In genomic region chr14:35808658-35809563, GRCh38 we compare ENCODE assay signal across 8 cellular contexts. TPM values are rescaled to one million over a fixed set of nuclear protein-coding genes. Genes with fewer than 3 reads are reported as not detected.
DNase-seq lines count a peak whose midpoint lies in the region; ATAC-seq and TF ChIP-seq lines count a peak whose summit lies in the region.
"Not testable (repeated sequence)": the region's sequence is repeated elsewhere in the genome, so short reads cannot be mapped to it uniquely, and the experiment has no call there.

RALGAPA1 (minus strand) TSS chr14:35809295; CDS start chr14:35808835, 460 bp downstream.

- not testable (repeated sequence) for H3K79me1 ChIP-seq in mesenchymal stem cell (replicated peaks; ENCODE audit: low read length, poor library complexity, severe bottlenecking)

- not testable (repeated sequence) for H3K4ac ChIP-seq in mesenchymal stem cell (ENCODE audit: low read depth in 1 of 2, low read length in 2 of 2)

- CTCF ChIA-PET in Calu3 (lab: Charles Lee) = interaction anchor here (0.6 to 0.7 kb wide), 3 partner anchors 9 to 1076 kb away, joined by 3 to 5 read pairs (median 3); no protein-coding TSS in a partner anchor
- CTCF ChIA-PET in activated CD8-positive, alpha-beta memory T cell treated with anti-CD3 and anti-CD28 coated beads, Interleukin-2, amount 10 ng/mL, durations not matched to agents 7 days and 5 days (lab: Charles Lee) = interaction anchor here (0.7 to 1.4 kb wide), 5 partner anchors 9 to 110 kb away, joined by 3 to 5 read pairs (median 3); no protein-coding TSS in a partner anchor

- peak within 1 kb of the TSS; percentile 64 for H4K8ac ChIP-seq in mesenchymal stem cell (ENCODE audit: low read length)

- peak within 1 kb of the TSS; percentile 97 for H3K4me3 ChIP-seq in endocrine pancreas (ENCODE audit: control insufficient read depth, insufficient read depth, low read length)
- H3K4me3 ChIP-seq in mesenchymal stem cell (ENCODE audit: insufficient read depth in 1 of 2, low read depth in 1 of 2, low read length in 2 of 2) = peak within 1 kb of the TSS; percentile 70 to 95

- peak within 1 kb of the TSS; percentile 84 for H3K4me2 ChIP-seq in mesenchymal stem cell (ENCODE audit: low read length, poor library complexity, severe bottlenecking)

- H3K36me3 Mint-ChIP-seq in Calu3 (ENCODE audit: insufficient read depth, unreplicated experiment) = peaks cover 23% of the 10 kb centered on the region
- H3K36me3 Mint-ChIP-seq in activated CD8-positive, alpha-beta memory T cell treated with anti-CD3 and anti-CD28 coated beads, Interleukin-2, amount 10 ng/mL, durations not matched to agents 7 days and 5 days = not testable (repeated sequence)

- H3K27me3 ChIP-seq in endocrine pancreas (ENCODE audit: control insufficient read depth, insufficient read depth, low read length); mesenchymal stem cell (ENCODE audit: control insufficient read depth in 1 of 2, insufficient read depth in 1 of 2, low read length in 2 of 2): not testable (repeated sequence)

- H3K4me1 Mint-ChIP-seq in Calu3 (ENCODE audit: low read depth, unreplicated experiment) = not testable (repeated sequence)
- peaks cover 25% of the 10 kb centered on the region for H3K4me1 Mint-ChIP-seq in activated CD8-positive, alpha-beta memory T cell treated with anti-CD3 and anti-CD28 coated beads, Interleukin-2, amount 10 ng/mL, durations not matched to agents 7 days and 5 days

- H3K4me3 Mint-ChIP-seq in Calu3 (ENCODE audit: low read depth, unreplicated experiment) = peak within 1 kb of the TSS; percentile 86
- peak within 1 kb of the TSS; percentile 95 for H3K4me3 Mint-ChIP-seq in activated CD8-positive, alpha-beta memory T cell treated with anti-CD3 and anti-CD28 coated beads, Interleukin-2, amount 10 ng/mL, durations not matched to agents 7 days and 5 days

- peak within 1 kb of the TSS; percentile 69 for H2BK15ac ChIP-seq in mesenchymal stem cell (ENCODE audit: low read depth, poor library complexity, severe bottlenecking)

- H3K27ac Mint-ChIP-seq in Calu3 (ENCODE audit: unreplicated experiment) = peak within 1 kb of the TSS; percentile 91
- peak within 1 kb of the TSS; percentile 93 for H3K27ac Mint-ChIP-seq in activated CD8-positive, alpha-beta memory T cell treated with anti-CD3 and anti-CD28 coated beads, Interleukin-2, amount 10 ng/mL, durations not matched to agents 7 days and 5 days

- H2BK12ac ChIP-seq in mesenchymal stem cell (ENCODE audit: low read length in 2 of 2) = not testable (repeated sequence)

- H2BK5ac ChIP-seq in mesenchymal stem cell (ENCODE audit: low read depth, low read length, poor library complexity, severe bottlenecking) = not testable (repeated sequence)

- H3K36me3 ChIP-seq in endocrine pancreas (ENCODE audit: control insufficient read depth, insufficient read depth, low read length); mesenchymal stem cell (ENCODE audit: control insufficient read depth in 1 of 2, insufficient read depth in 2 of 2, low read depth in 1 of 2, low read length in 2 of 2): not testable (repeated sequence)

- intact Hi-C loops in Calu3 (cut with micrococcal nuclease; ENCODE audit: unreplicated experiment) = loop anchor here (1.0 kb wide), 1 partner anchor 17 kb away; the partner anchor contains the start of gene BRMS1L

- not testable (repeated sequence) for H3K14ac ChIP-seq in mesenchymal stem cell (ENCODE audit: low read length in 2 of 2)

- not testable (repeated sequence) for TF ChIP-seq CTCF in Calu3 (IDR thresholded peaks at IDR 0.05; ENCODE audit: unreplicated experiment)

- not testable (repeated sequence) for H3K9me3 ChIP-seq in endocrine pancreas (ENCODE audit: control insufficient read depth, low read length); mesenchymal stem cell (ENCODE audit: control insufficient read depth, low read length)

- H3K9ac ChIP-seq in endocrine pancreas (ENCODE audit: control insufficient read depth, insufficient read depth, low read length) = peak within 1 kb of the TSS; percentile 93
- peak within 1 kb of the TSS; percentile 94 for H3K9ac ChIP-seq in mesenchymal stem cell (ENCODE audit: low read length)

- H3K27ac ChIP-seq in mesenchymal stem cell (ENCODE audit: low read length, poor library complexity, severe bottlenecking) = peak within 1 kb of the TSS; percentile 56

- H3K27me3 Mint-ChIP-seq in Calu3 (ENCODE audit: unreplicated experiment); activated CD8-positive, alpha-beta memory T cell treated with anti-CD3 and anti-CD28 coated beads, Interleukin-2, amount 10 ng/mL, durations not matched to agents 7 days and 5 days: not testable (repeated sequence)

- not testable (repeated sequence) for H2AK5ac ChIP-seq in mesenchymal stem cell (ENCODE audit: low read length, severe bottlenecking)

- peak within 1 kb of the TSS in 1 of 2 experiments; percentile 21 for H3K18ac ChIP-seq in mesenchymal stem cell (ENCODE audit: low read depth in 1 of 2, low read length in 2 of 2)

- DNase-seq in Calu3 = peak; percentile 93
- DNase-seq in HUDEP-2 (lab: John Stamatoyannopoulos, UW; ENCODE audit: unreplicated experiment in 76 of 76) = peak; percentile 11 to 94 (median 84)
- peak; percentile 94 for DNase-seq in NOMO-1 treated with dmso at 0.1 percent for 144 hours (lab: John Stamatoyannopoulos, UW; ENCODE audit: unreplicated experiment)
- DNase-seq in activated CD8-positive, alpha-beta memory T cell treated with anti-CD3 and anti-CD28 coated beads, Interleukin-2, amount 10 ng/mL, durations not matched to agents 7 days and 5 days = peak; percentile 96
- DNase-seq in mesenchymal stem cell = peak; percentile 99
- peak; percentile 85 for DNase-seq in stimulated activated CD8-positive, alpha-beta memory T cell treated with anti-CD3 and anti-CD28 coated beads, Interleukin-12 subunit alpha, Interleukin-12 subunit beta, amount 100 ng/mL, for 4 hours (ENCODE audit: low read depth)

- ATAC-seq in GM21381 (IDR thresholded peaks at IDR 0.05; ENCODE audit: unreplicated experiment) = peak; percentile 95
- ATAC-seq in activated CD8-positive, alpha-beta memory T cell treated with anti-CD3 and anti-CD28 coated beads, Interleukin-2, amount 10 ng/mL, durations not matched to agents 7 days and 5 days = peak; percentile 97

- BruUV-seq in Calu3 (replicated peaks; lab: Mats Ljungman, UMichigan) = not testable (repeated sequence)

- H2AFZ ChIP-seq in mesenchymal stem cell (ENCODE audit: low read depth, low read length) = peak within 1 kb of the TSS; percentile 2

- H3K4me1 ChIP-seq in endocrine pancreas (ENCODE audit: control insufficient read depth, insufficient read depth, low read length) = peaks cover 11% of the 10 kb centered on the region
- not testable (repeated sequence) for H3K4me1 ChIP-seq in mesenchymal stem cell (ENCODE audit: control insufficient read depth, insufficient read depth, low read depth, low read length)

- not testable (repeated sequence) for H3K9me3 Mint-ChIP-seq in Calu3 (ENCODE audit: low read depth, unreplicated experiment); activated CD8-positive, alpha-beta memory T cell treated with anti-CD3 and anti-CD28 coated beads, Interleukin-2, amount 10 ng/mL, durations not matched to agents 7 days and 5 days (ENCODE audit: low read depth)

- H2BK120ac ChIP-seq in mesenchymal stem cell (ENCODE audit: low read depth, low read length) = peak within 1 kb of the TSS; percentile 64

- 2% methylated on average over 54 of the region's 64 CpGs for WGBS in mesenchymal stem cell

- H3K23ac ChIP-seq in mesenchymal stem cell (ENCODE audit: low read length in 2 of 2) = not testable (repeated sequence)

- peak within 1 kb of the TSS; percentile 90 for H4K91ac ChIP-seq in mesenchymal stem cell (ENCODE audit: low read length)

RNA-seq across cellular contexts. Expression of gene RALGAPA1, which starts in this region (rescaled TPM):
- 28.2 and 28.3 TPM in 2 replicates for total RNA-seq in Calu3 (2022)
- 10 to 100 TPM; 29.3 to 34.8 TPM for total RNA-seq in activated CD8-positive, alpha-beta memory T cell treated with anti-CD3 and anti-CD28 coated beads, Interleukin-2, amount 10 ng/mL, durations not matched to agents 7 days and 5 days
- polyA plus RNA-seq in mesenchymal stem cell (2013, experiment 1 of 2) = 8.9 TPM
- polyA plus RNA-seq in mesenchymal stem cell (2013, experiment 2 of 2) = 7.6 TPM

Comparison
In these comparisons a context has a peak if more than half of its experiments do, and no peak if none do; other contexts are left out.
1. Peak in every context shown above with its lines: DNase-seq, ATAC-seq, H3K4me3 ChIP-seq and H3K27ac ChIP-seq.